ENCODE assay signal across 8 cellular contexts in genomic region chr10:61987951-61988379, GRCh38.
DNase-seq lines count a peak whose midpoint lies in the region; ATAC-seq, FAIRE-seq and TF ChIP-seq lines count a peak whose summit lies in the region.

No MANE protein-coding gene starts in this region.

- 2% methylated on average over 2 of the region's 2 CpGs for WGBS in GM12878 (ENCODE audit: insufficient coverage, insufficient replicate concordance, low lambda C conversion rate, missing lambda C conversion rate)

- peak; percentile 67 for DNase-seq in GM10266 (ENCODE audit: extremely low spot score)
- DNase-seq in GM12878 (ENCODE audit: low read depth, low spot score) = peak; percentile 97
- no peak for DNase-seq in globus pallidus (ENCODE audit: low spot score)
- DNase-seq in NCI-H1436 (lab: John Stamatoyannopoulos, UW) = no peak
- DNase-seq in NCI-H146 (lab: John Stamatoyannopoulos, UW) = no peak

- peak; percentile 48 for TF ChIP-seq POLR2A in GM12878 (IDR thresholded peaks at IDR 0.05; ENCODE audit: low read depth, low read length)

- intact Hi-C loops in GM12878 (cut with micrococcal nuclease; ENCODE audit: unreplicated experiment) = loop anchor here (1.0 to 5.0 kb wide), 3 partner anchors 25 to 87 kb away; partner anchors contain the start of gene ARID5B

- TF ChIP-seq CTCF in GM10266 (IDR thresholded peaks at IDR 0.05; ENCODE audit: control insufficient read depth, insufficient read depth, low read depth, missing control alignments) = no peak
- TF ChIP-seq CTCF in GM12878 (IDR thresholded peaks at IDR 0.05 in 2 of 3, conservative IDR thresholded peaks at IDR 0.05 in 1 of 3; ENCODE audit: control insufficient read depth in 2 of 3, extremely low read depth in 1 of 3, insufficient read depth in 1 of 3, low read depth in 3 of 3, low read length in 3 of 3) = no peak

- H3K9ac ChIP-seq in GM12878 (ENCODE audit: control insufficient read depth, insufficient read depth, low read length) (peak overlapping the region; percentile 68), rectal smooth muscle tissue (ENCODE audit: low read length) (no peak overlapping the region)

- ATAC-seq in GM19463 (IDR thresholded peaks at IDR 0.05; ENCODE audit: unreplicated experiment) (peak; percentile 95), HG03469 (IDR thresholded peaks at IDR 0.05; ENCODE audit: unreplicated experiment) (peak; percentile 97), GM12878 (peak; percentile 94)

- CTCF ChIA-PET in GM12878 (lab: Yijun Ruan, JAX) = interaction anchor here (0.7 to 1.8 kb wide), 11 partner anchors 9 to 92 kb away, joined by 3 to 6 read pairs (median 3); no protein-coding TSS in a partner anchor

- H4K20me1 ChIP-seq in GM12878 (ENCODE audit: control insufficient read depth, insufficient read depth) = no peaks in the 10 kb centered on the region

- peak; percentile 96 to 98 for TF ChIP-seq EP300 in GM12878 (IDR thresholded peaks at IDR 0.05; ENCODE audit: borderline replicate concordance in 1 of 2, control insufficient read depth in 1 of 2, low read depth in 2 of 2, low read length in 2 of 2)

- RAD21 ChIA-PET in GM12878 (lab: Charles Lee; ENCODE audit: unreplicated experiment) = interaction anchor here (0.9 to 2.1 kb wide), 7 partner anchors 12 to 255 kb away, joined by 3 to 12 read pairs (median 5); no protein-coding TSS in a partner anchor

- H3K36me3 ChIP-seq in GM12878 (ENCODE audit: control insufficient read depth in 2 of 2, insufficient read depth in 2 of 2, low read length in 1 of 2) (no peaks in the 10 kb centered on the region), rectal smooth muscle tissue (ENCODE audit: control insufficient read depth, insufficient read depth, low read length) (peaks cover 3% of the 10 kb centered on the region)

- H3K79me2 ChIP-seq in GM12878 (ENCODE audit: control insufficient read depth, insufficient read depth, low read length) = peaks cover 48% of the 10 kb centered on the region

- H3K4me2 ChIP-seq in GM12878 (ENCODE audit: control insufficient read depth, insufficient read depth) = peak overlapping the region; percentile 77

- SMC1A ChIA-PET in GM12878 (lab: Charles Lee; ENCODE audit: uncharacterized antibody, unreplicated experiment) = interaction anchor here (0.8 to 3.7 kb wide), 17 partner anchors 9 to 256 kb away, joined by 3 to 25 read pairs (median 4); partner anchors contain the start of gene ARID5B

- in situ Hi-C loops in GM12878 (cut with MboI) = no loop called here

- POLR2A ChIA-PET in GM12878 (lab: Charles Lee) = interaction anchor here (0.9 to 1.8 kb wide), 5 partner anchors 9 to 85 kb away, joined by 3 to 4 read pairs (median 4); no protein-coding TSS in a partner anchor

- no peak for TF ChIP-seq RAD21 in GM12878 (IDR thresholded peaks at IDR 0.05; ENCODE audit: insufficient read depth, low read depth, low read length)

- H3K4me3 ChIP-seq in GM12878 (peak overlapping the region; percentile 36), rectal smooth muscle tissue (ENCODE audit: low read length) (peak overlapping the region; percentile 1)

- H2AFZ ChIP-seq in GM12878 (ENCODE audit: control insufficient read depth, low read depth, low read length) = no peak overlapping the region

- no TSS peak for BruUV-seq in GM12878 (replicated peaks; lab: Mats Ljungman, UMichigan)

- H3K27me3 ChIP-seq in GM12878 (replicated peaks in 1 of 2; ENCODE audit: control insufficient read depth in 2 of 2, insufficient read depth in 2 of 2, low read length in 1 of 2) = no peaks in the 10 kb centered on the region
- no peaks in the 10 kb centered on the region for H3K27me3 ChIP-seq in rectal smooth muscle tissue (ENCODE audit: control insufficient read depth, insufficient read depth, low read length)

- H3K4me1 ChIP-seq in GM12878 (ENCODE audit: control insufficient read depth, insufficient read depth, low read length) (peaks cover 45% of the 10 kb centered on the region), rectal smooth muscle tissue (ENCODE audit: control insufficient read depth, insufficient read depth, low read length) (peaks cover 25% of the 10 kb centered on the region)

- peak; percentile 96 for FAIRE-seq in GM12878 (lab: Jason Lieb, UNC)

- no peaks in the 10 kb centered on the region for H3K9me3 ChIP-seq in GM12878 (replicated peaks; ENCODE audit: control insufficient read depth, insufficient read depth, low read length)

- peak overlapping the region; percentile 98 for H3K27ac ChIP-seq in GM12878 (ENCODE audit: control insufficient read depth, insufficient read depth)
- peak overlapping the region; percentile 72 for H3K27ac ChIP-seq in rectal smooth muscle tissue (ENCODE audit: low read depth, low read length)

TF ChIP-seq in GM12878, 131 proteins besides CTCF, POLR2A, EP300 and RAD21 (continues in another document):
- TF ChIP-seq STAT1 (conservative IDR thresholded peaks at IDR 0.05) (no peak), MLLT1 (IDR thresholded peaks at IDR 0.05) (0 out of 2 replicates have a peak, but pooled peaks have one; percentile 39), SMC3 (IDR thresholded peaks at IDR 0.05; ENCODE audit: borderline replicate concordance, low read length) (peak; percentile 35; the same call in 1 of the 2 replicates), TBL1XR1 (IDR thresholded peaks at IDR 0.05; ENCODE audit: low read depth, low read length) (peak; percentile 35; the same call in 1 of the 2 replicates), POU2F2 (IDR thresholded peaks at IDR 0.05; ENCODE audit: borderline replicate concordance, low read depth, low read length) (peak; percentile 58; the same call in 1 of the 3 replicates), ASH2L (IDR thresholded peaks at IDR 0.05; ENCODE audit: borderline replicate concordance, low read depth) (no peak), NKRF (conservative IDR thresholded peaks at IDR 0.05) (no peak), USF1 (IDR thresholded peaks at IDR 0.05; ENCODE audit: borderline replicate concordance, extremely low read length, insufficient read depth, low read depth, low read length) (no peak), MTA3 (IDR thresholded peaks at IDR 0.05; ENCODE audit: borderline replicate concordance, low read length) (peak; percentile 75), RCOR1 (conservative IDR thresholded peaks at IDR 0.05; ENCODE audit: low read depth, low read length) (0 out of 2 replicates have a peak, but pooled peaks have one; percentile 42), FOXK2 (IDR thresholded peaks at IDR 0.05) (no peak), PBX3 (IDR thresholded peaks at IDR 0.05; ENCODE audit: insufficient replicate concordance, low read depth, low read length) (no peak), YY1 (IDR thresholded peaks at IDR 0.05; ENCODE audit: low read depth, low read length) (no peak)

Comparison
In these comparisons a context has a peak if more than half of its experiments do, and no peak if none do; other contexts are left out.
1. DNase-seq: peak in GM10266 (single experiment) and GM12878 (single experiment); none in globus pallidus (single experiment), NCI-H1436 (single experiment) and NCI-H146 (single experiment).
2. Peak in every context shown above with its lines, with median percentiles within 50 percentile points of each other: ATAC-seq.